Comparison of ENCODE assay signal across 8 cellular contexts in the genomic region with DNA sequence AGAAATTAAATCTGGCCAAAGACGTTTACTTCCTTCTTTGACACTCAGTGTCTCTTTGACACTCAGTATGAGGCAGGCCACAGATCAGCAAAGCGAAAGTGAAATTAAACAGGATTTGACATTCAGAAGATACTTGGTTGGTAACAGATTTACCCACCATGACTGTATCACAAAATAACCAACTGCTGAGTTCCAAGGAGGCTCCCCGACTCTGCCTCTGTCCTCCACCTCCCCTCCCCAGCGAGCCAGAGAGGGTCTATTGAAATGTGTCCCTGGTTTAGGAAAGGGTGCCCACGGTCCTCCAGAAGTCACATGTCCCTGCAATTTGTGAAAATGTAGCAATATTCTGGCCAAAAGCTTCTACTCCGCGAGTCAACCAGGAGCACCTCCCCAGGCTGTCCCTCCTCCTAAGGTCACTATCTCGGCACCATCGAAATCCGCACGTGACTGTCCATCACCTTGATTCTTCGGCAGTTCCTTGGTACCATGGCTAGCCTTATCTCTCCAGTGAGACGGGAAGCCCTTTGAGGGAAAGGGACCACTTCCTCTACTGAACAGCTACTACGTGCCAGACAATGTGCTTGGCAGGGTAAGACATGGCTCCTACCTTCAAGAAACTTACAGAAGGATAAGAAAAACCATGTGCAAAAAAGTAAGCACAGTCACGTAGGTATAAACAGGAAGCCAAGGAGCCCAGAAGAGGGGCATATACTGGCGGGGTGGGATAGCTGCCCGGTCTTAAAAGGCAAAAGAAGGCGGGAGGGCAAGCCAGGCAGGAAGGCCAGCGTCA.
DNase-seq lines count a peak whose midpoint lies in the region; ATAC-seq and TF ChIP-seq lines count a peak whose summit lies in the region.

No MANE protein-coding gene starts in this region.

- TF ChIP-seq POLR2A in GM18951 (IDR thresholded peaks at IDR 0.05; ENCODE audit: extremely low read depth, insufficient read depth, insufficient read length): peak; percentile 42

- DNase-seq in AML-193 (lab: John Stamatoyannopoulos, UW) (peak; percentile 72 to 83), UCSD-AML1 (lab: John Stamatoyannopoulos, UW; ENCODE audit: unreplicated experiment) (peak; percentile 30), choroid plexus epithelial cell (ENCODE audit: low read depth) (peak; percentile 36), medulla oblongata (ENCODE audit: extremely low spot score) (peak; percentile 75), NCI-H1105 treated with DMSO at 0.1 percent for 48 hours (lab: John Stamatoyannopoulos, UW) (no peak)
- DNase-seq in stimulated activated naive CD8-positive, alpha-beta T cell treated with anti-CD3 and anti-CD28 coated beads, Interleukin-15, Interleukin-2, amounts not matched to agents 100 U/mL and 50 U/mL, for 24 hours: peak; percentile 43

- in situ Hi-C loops in GM18951 (cut with MboI; ENCODE audit: low sequenced_read_pairs, unreplicated experiment): no loop called here

- ATAC-seq in HG03378 (IDR thresholded peaks at IDR 0.05; ENCODE audit: unreplicated experiment): peak; percentile 55
- ATAC-seq in stimulated activated naive CD8-positive, alpha-beta T cell treated with anti-CD3 and anti-CD28 coated beads, Interleukin-15, Interleukin-2, amounts not matched to agents 100 U/mL and 50 U/mL, for 24 hours: peak; percentile 51

- TF ChIP-seq CTCF in choroid plexus epithelial cell (conservative IDR thresholded peaks at IDR 0.05; ENCODE audit: low read depth, low read length): no peak

- H3K4me3 ChIP-seq in choroid plexus epithelial cell (ENCODE audit: low read depth, low read length): peak overlapping the region; percentile 67
